In genomic region chr6:126672654-126673053, GRCh38 we compare ENCODE assay signal across 14 cellular contexts.
DNase-seq lines count a peak whose midpoint lies in the region; ATAC-seq and TF ChIP-seq lines count a peak whose summit lies in the region.
"Had no signal": no experiment of that assay in that cellular context is flagged by ENCODE, and none has a peak within 500 bp of the region (broad histone marks: within the 10 kb centered on the region; RNA-seq: fewer than 3 reads in every experiment).

No MANE protein-coding gene starts in this region.

- 71 to 84% methylated on average over 1 of the region's 1 CpG for WGBS in upper lobe of left lung, 2 donors

- ATAC-seq in GM18508 (IDR thresholded peaks at IDR 0.05; ENCODE audit: insufficient read depth, unreplicated experiment) = peak; percentile 93
- ATAC-seq in GM21528 (IDR thresholded peaks at IDR 0.05; ENCODE audit: low FRiP score, unreplicated experiment) = peak; percentile 90
- peak; percentile 89 for ATAC-seq in HG03139 (IDR thresholded peaks at IDR 0.05; ENCODE audit: unreplicated experiment)
- no peak for ATAC-seq in upper lobe of left lung (ENCODE audit: low FRiP score in 2 of 2)
- ATAC-seq: lower lobe of right lung; stimulated activated memory B cell treated with anti-CD40 and anti-IgM and Interleukin-4, amounts not matched to agents 10 μg/mL and 1 μg/mL and 100 μg/mL, for 72 hours had no signal

- H3K27ac ChIP-seq in upper lobe of left lung = no peak overlapping the region
- H3K27ac ChIP-seq: lower lobe of right lung had no signal

- no peak overlapping the region for H3K4me3 ChIP-seq in upper lobe of left lung
- H3K4me3 ChIP-seq: lower lobe of right lung, skin epidermis had no signal

- H3K4me1 ChIP-seq in upper lobe of left lung = no peaks in the 10 kb centered on the region
- H3K4me1 ChIP-seq: lower lobe of right lung had no signal

- TF ChIP-seq POLR2A in upper lobe of left lung (IDR thresholded peaks at IDR 0.05) = no peak

- DNase-seq in fibroblast of gingiva (ENCODE audit: low read depth) (peak; percentile 52), GF-D8 (lab: John Stamatoyannopoulos, UW) (no peak), NCI-H2029 (lab: John Stamatoyannopoulos, UW) (no peak), upper lobe of left lung (no peak), DMS 273 (lab: John Stamatoyannopoulos, UW; ENCODE audit: unreplicated experiment) (no peak)
- DNase-seq: activated CD4-positive, alpha-beta T cell treated with anti-CD3 and anti-CD28 coated beads for 4 hours; DMS153; lower lobe of right lung; NCI-H1694 had no signal

- no peaks in the 10 kb centered on the region for H3K9me3 ChIP-seq in upper lobe of left lung
- H3K9me3 ChIP-seq: lower lobe of right lung had no signal

- no peak for TF ChIP-seq EP300 in upper lobe of left lung (IDR thresholded peaks at IDR 0.05)

- no peaks in the 10 kb centered on the region for H3K27me3 ChIP-seq in upper lobe of left lung

- TF ChIP-seq CTCF in upper lobe of left lung (IDR thresholded peaks at IDR 0.05) = no peak

- H3K36me3 ChIP-seq in upper lobe of left lung = no peaks in the 10 kb centered on the region
- H3K36me3 ChIP-seq: lower lobe of right lung had no signal

Comparison
In these comparisons a context has a peak if more than half of its experiments do, and no peak if none do; other contexts are left out.
1. ATAC-seq: peak in GM18508 (single experiment), GM21528 (single experiment) and HG03139 (single experiment); none in upper lobe of left lung (0 of 2).